Comparison of ENCODE assay signal across 17 cellular contexts in the genomic region with DNA sequence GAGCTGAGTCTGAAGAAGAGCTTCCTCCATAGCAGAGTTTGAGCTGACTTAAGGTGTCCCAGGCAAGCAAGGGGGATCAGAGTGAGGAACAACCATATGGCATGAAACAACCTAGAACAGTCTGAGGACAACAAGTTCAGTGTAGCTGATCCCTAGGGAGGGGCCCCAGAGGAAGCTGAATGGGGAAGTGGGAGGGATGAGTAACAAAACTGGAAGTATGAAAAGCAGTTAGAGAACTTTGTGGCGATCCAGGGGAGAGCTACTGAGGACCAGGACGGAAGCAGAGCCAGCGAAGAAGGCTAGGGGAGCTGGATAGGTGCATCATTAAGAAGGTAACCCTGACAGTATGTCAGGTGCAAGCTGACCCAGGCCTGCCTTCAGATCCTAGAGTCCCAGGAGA.
A peak's percentile ranks its signal among the peaks of the same experiment; 100 is the strongest.
DNase-seq lines count a peak whose midpoint lies in the region; ATAC-seq and TF ChIP-seq lines count a peak whose summit lies in the region.
"Had no signal": no experiment of that assay in that cellular context is flagged by ENCODE, and none has a peak within 500 bp of the region (broad histone marks: within the 10 kb centered on the region; RNA-seq: fewer than 3 reads in every experiment).

No MANE protein-coding gene starts in this region.

- TF ChIP-seq POLR2A in stomach (IDR thresholded peaks at IDR 0.05), result no peak

- no peak for TF ChIP-seq CTCF in lung (IDR thresholded peaks at IDR 0.05; ENCODE audit: control extremely low read depth, extremely low read depth)
- TF ChIP-seq CTCF in stomach (IDR thresholded peaks at IDR 0.05), result no peak

- ATAC-seq in GM18858 (IDR thresholded peaks at IDR 0.05; ENCODE audit: unreplicated experiment) (peak; percentile 45), HG02623 (IDR thresholded peaks at IDR 0.05; ENCODE audit: unreplicated experiment) (peak; percentile 46), lung (ENCODE audit: insufficient read depth, low FRiP score) (peak; percentile 51), GM21529 (IDR thresholded peaks at IDR 0.05; ENCODE audit: unreplicated experiment) (no peak)
- ATAC-seq: Panc1, T-helper 17 cell had no signal

- H3K4me1 ChIP-seq in lung (ENCODE audit: control insufficient read depth in 2 of 2, insufficient read depth in 2 of 2, low read length in 2 of 2), result no peaks in the 10 kb centered on the region
- H3K4me1 ChIP-seq in stomach, result peaks cover 0 to 5% (median 0%) of the 10 kb centered on the region in 4 donors
- H3K4me1 ChIP-seq: parathyroid adenoma had no signal

- H3K4me3 ChIP-seq in lung, result no peak overlapping the region
- H3K4me3 ChIP-seq in stomach, result no peak overlapping the region
- H3K4me3 ChIP-seq: cardiac muscle cell had no signal

- no peaks in the 10 kb centered on the region for H3K27me3 ChIP-seq in lung (ENCODE audit: control insufficient read depth, insufficient read depth)
- H3K27me3 ChIP-seq in stomach, result no peaks in the 10 kb centered on the region
- H3K27me3 ChIP-seq: cardiac muscle cell had no signal

- DNase-seq in OCI-M1 (lab: John Stamatoyannopoulos, UW) (peak; percentile 0), lung (ENCODE audit: low spot score) (no peak), anterior cingulate cortex (lab: John Stamatoyannopoulos, UW) (no peak), stomach (no peak)
- DNase-seq in stimulated activated CD4-positive, alpha-beta T cell treated with anti-CD3 and anti-CD28 coated beads, Interleukin-12 subunit alpha, Interleukin-12 subunit beta, amount 100 ng/mL, for 4 hours, result no peak
- DNase-seq: activated CD4-positive, alpha-beta T cell treated with anti-CD3 and anti-CD28 coated beads, Interleukin-2, amount 50 U/mL, for 48 hours; activated effector memory CD4-positive, alpha-beta T cell treated with Interleukin-2 at 50 U/mL for 16 hours; NCI-H2107; stimulated activated CD4-positive, alpha-beta T cell treated with anti-CD3 and anti-CD28 coated beads, Interleukin-4, amount 100 ng/mL, for 1 hour; T-helper 17 cell had no signal

- H3K9me3 ChIP-seq in lung (ENCODE audit: control insufficient read depth in 2 of 2, insufficient read depth in 1 of 2, low read length in 1 of 2), result peaks cover 0 to 3% of the 10 kb centered on the region in 2 donors
- no peaks in the 10 kb centered on the region for H3K9me3 ChIP-seq in stomach

- no peak overlapping the region for H3K27ac ChIP-seq in lung (ENCODE audit: low read depth in 1 of 2, low read length in 1 of 2)
- no peak overlapping the region for H3K27ac ChIP-seq in stomach
- H3K27ac ChIP-seq: cardiac muscle cell, epithelial cell of prostate, parathyroid adenoma had no signal

- intact Hi-C loops in stomach (cut with DNase I; ENCODE audit: low total_unique reads), result no loop called here

- WGBS in lung, 2 donors, result 51 to 72% methylated on average over 3 of the region's 3 CpGs
- 83 to 90% (median 84%) methylated on average over 3 of the region's 3 CpGs for WGBS in stomach, 5 donors

- H3K36me3 ChIP-seq in lung (ENCODE audit: control insufficient read depth in 2 of 2, insufficient read depth in 2 of 2, low read length in 2 of 2) (no peaks in the 10 kb centered on the region), stomach (no peaks in the 10 kb centered on the region)
- H3K36me3 ChIP-seq: cardiac muscle cell had no signal

- no peak for TF ChIP-seq EP300 in stomach (IDR thresholded peaks at IDR 0.05)
